Comparison of ENCODE assay signal across 11 cellular contexts in the genomic region with DNA sequence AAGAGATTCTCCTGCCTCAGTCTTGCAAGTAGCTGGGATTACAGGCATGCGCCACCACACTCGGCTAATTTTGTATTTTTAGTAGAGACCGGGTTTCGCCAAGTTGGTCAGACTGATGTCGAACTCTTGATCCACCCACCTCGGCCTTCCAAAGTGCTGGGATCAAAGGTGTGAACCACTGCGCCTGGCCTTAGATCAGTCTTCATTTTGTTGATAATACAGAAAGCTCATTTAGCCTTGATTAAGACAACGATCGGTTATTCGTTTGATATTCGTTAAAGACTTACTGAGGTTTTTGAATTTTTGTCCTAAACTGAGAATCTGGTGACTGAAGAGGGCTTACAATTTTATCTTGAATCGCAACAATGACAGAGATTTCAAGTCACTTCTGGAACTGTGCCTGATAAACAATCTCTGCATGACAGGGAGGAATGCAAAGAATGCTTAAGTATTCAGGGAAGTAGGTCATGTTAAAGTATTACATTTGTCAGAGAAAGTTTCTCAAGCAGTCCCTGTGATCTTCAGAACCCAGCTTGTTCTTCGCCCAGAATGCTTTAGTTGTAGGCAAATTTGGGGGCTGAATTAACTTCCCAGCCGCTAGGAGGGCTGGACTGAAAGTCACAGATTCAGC. TPM values are rescaled to one million over a fixed set of nuclear protein-coding genes. Genes with fewer than 3 reads are reported as not detected.
DNase-seq lines count a peak whose midpoint lies in the region; ATAC-seq and TF ChIP-seq lines count a peak whose summit lies in the region.
"Had no signal": no experiment of that assay in that cellular context is flagged by ENCODE, and none has a peak within 500 bp of the region (broad histone marks: within the 10 kb centered on the region; RNA-seq: fewer than 3 reads in every experiment).

No MANE protein-coding gene starts in this region.

- no peak overlapping the region for H3K4me3 ChIP-seq in PC-9
- H3K4me3 ChIP-seq in trophoblast cell (ENCODE audit: low read depth, low read length): no peak overlapping the region
- no peak overlapping the region for H3K4me3 ChIP-seq in aorta (ENCODE audit: low read length in 2 of 2)
- H3K4me3 ChIP-seq in right cardiac atrium (ENCODE audit: low read length): no peak overlapping the region

- peak overlapping the region; percentile 76 for H2BK12ac ChIP-seq in trophoblast cell (ENCODE audit: low read length)

- DNase-seq in COLO829 (ENCODE audit: low spot score) (peak; percentile 9), PC-9 (peak in 1 of 2 experiments; percentile 80), fibroblast of gingiva (ENCODE audit: low read depth) (peak; percentile 54), trophoblast cell (peak; percentile 35 to 87), mucosa of gallbladder (ENCODE audit: low spot score) (no peak), aorta (no peak), MV-4-11 (lab: John Stamatoyannopoulos, UW) (no peak), right cardiac atrium (no peak)
- DNase-seq: activated CD8-positive, alpha-beta memory T cell treated with anti-CD3 and anti-CD28 coated beads, Interleukin-2, amount 10 ng/mL, durations not matched to agents 7 days and 5 days; CD8-positive, alpha-beta memory T cell; T-cell had no signal

- no peak overlapping the region for H3K14ac ChIP-seq in trophoblast cell (ENCODE audit: low read length)

- peak overlapping the region; percentile 66 for H2BK120ac ChIP-seq in trophoblast cell (ENCODE audit: insufficient read depth, low read length, poor library complexity)

- no peak overlapping the region for H3K9ac ChIP-seq in trophoblast cell (ENCODE audit: low read length)

- H3K4ac ChIP-seq in trophoblast cell (ENCODE audit: low read depth, low read length): no peak overlapping the region

- H3K27me3 ChIP-seq in PC-9 (ENCODE audit: insufficient read depth, low read depth) (no peaks in the 10 kb centered on the region), trophoblast cell (ENCODE audit: insufficient read depth, low read length) (no peaks in the 10 kb centered on the region), aorta (ENCODE audit: control insufficient read depth in 1 of 2, insufficient read depth in 2 of 2, low read length in 1 of 2) (no peaks in the 10 kb centered on the region), right cardiac atrium (ENCODE audit: control insufficient read depth, insufficient read depth) (no peaks in the 10 kb centered on the region)

- peak overlapping the region; percentile 47 for H4K8ac ChIP-seq in trophoblast cell (ENCODE audit: low read depth, low read length)

- WGBS in trophoblast cell (ENCODE audit: extremely low coverage, insufficient coverage, insufficient read length): no CpG with 5 or more reads among the region's 14 CpGs
- WGBS in aorta, 2 donors: 15 to 25% methylated on average over 14 of the region's 14 CpGs
- 54% methylated on average over 14 of the region's 14 CpGs for WGBS in right cardiac atrium

- BruUV-seq in PC-9 (replicated peaks; lab: Mats Ljungman, UMichigan): no TSS peak

- H4K20me1 ChIP-seq in PC-9 (ENCODE audit: insufficient read depth): no peaks in the 10 kb centered on the region

- no peak overlapping the region for H4K12ac ChIP-seq in trophoblast cell (ENCODE audit: low read depth, low read length)

- no peak for ATAC-seq in aorta (ENCODE audit: low FRiP score)
- no peak for ATAC-seq in right cardiac atrium
- ATAC-seq: activated CD8-positive, alpha-beta memory T cell treated with anti-CD3 and anti-CD28 coated beads, Interleukin-2, amount 10 ng/mL, durations not matched to agents 7 days and 5 days; T-cell had no signal

- H4K91ac ChIP-seq in trophoblast cell (ENCODE audit: low read depth, low read length): peak overlapping the region; percentile 62

- H3K79me2 ChIP-seq in PC-9 (ENCODE audit: low read depth) (no peaks in the 10 kb centered on the region), trophoblast cell (ENCODE audit: control insufficient read depth, insufficient read depth, low read length, poor library complexity) (no peaks in the 10 kb centered on the region)

- POLR2A ChIA-PET in PC-9 (lab: Charles Lee; ENCODE audit: unreplicated experiment): interaction anchor here (0.6 kb wide), 1 partner anchor 228 kb away, joined by 3 read pairs; no protein-coding TSS in a partner anchor

- H3K36me3 ChIP-seq in PC-9 (ENCODE audit: low read depth) (no peaks in the 10 kb centered on the region), trophoblast cell (ENCODE audit: control insufficient read depth in 1 of 2, insufficient read depth in 2 of 2, low read length in 2 of 2) (no peaks in the 10 kb centered on the region), aorta (ENCODE audit: control insufficient read depth in 1 of 2, insufficient read depth in 2 of 2, low read length in 1 of 2) (no peaks in the 10 kb centered on the region)

- CTCF ChIA-PET in PC-9 (lab: Charles Lee): interaction anchor here (1.0 kb wide), 1 partner anchor 70 kb away, joined by 3 read pairs; no protein-coding TSS in a partner anchor

- no peak overlapping the region for H2AK5ac ChIP-seq in trophoblast cell (ENCODE audit: low read length)

- H3K27ac ChIP-seq in PC-9 (no peak overlapping the region), trophoblast cell (ENCODE audit: low read depth, low read length) (peak overlapping the region; percentile 66), aorta (ENCODE audit: low read depth in 1 of 2, low read length in 2 of 2) (no peak overlapping the region), right cardiac atrium (ENCODE audit: low read length) (no peak overlapping the region)

- peak overlapping the region; percentile 45 for H3K18ac ChIP-seq in trophoblast cell (ENCODE audit: low read length)

- peak overlapping the region; percentile 30 for H3K4me2 ChIP-seq in PC-9
- peak overlapping the region; percentile 46 for H3K4me2 ChIP-seq in trophoblast cell (ENCODE audit: low read length)

- H3K23ac ChIP-seq in trophoblast cell (ENCODE audit: low read length): no peak overlapping the region

- H3K4me1 ChIP-seq in PC-9 (replicated peaks; ENCODE audit: insufficient read depth): peaks cover 13% of the 10 kb centered on the region
- peaks cover 2 to 10% of the 10 kb centered on the region in 2 experiments for H3K4me1 ChIP-seq in trophoblast cell (ENCODE audit: control insufficient read depth in 1 of 2, insufficient read depth in 2 of 2, low read length in 2 of 2)
- H3K4me1 ChIP-seq in aorta (ENCODE audit: control insufficient read depth in 1 of 2, insufficient read depth in 2 of 2, low read length in 2 of 2): peaks cover 0 to 1% of the 10 kb centered on the region in 2 donors
- no peaks in the 10 kb centered on the region for H3K4me1 ChIP-seq in right cardiac atrium (ENCODE audit: control insufficient read depth, insufficient read depth, low read length)

- no peak overlapping the region for H2AFZ ChIP-seq in PC-9
- no peak overlapping the region for H2AFZ ChIP-seq in trophoblast cell (ENCODE audit: insufficient read depth, low read length, poor library complexity)

- intact Hi-C loops in PC-9 (cut with micrococcal nuclease; ENCODE audit: unreplicated experiment): no loop called here
- intact Hi-C loops in aorta (cut with DNase I): no loop called here
- intact Hi-C loops in right cardiac atrium (cut with DNase I): no loop called here

- no peaks in the 10 kb centered on the region for H3K9me2 ChIP-seq in PC-9 (ENCODE audit: insufficient read depth)

- TF ChIP-seq CTCF in PC-9 (conservative IDR thresholded peaks at IDR 0.05): no peak

- H3K9me3 ChIP-seq in PC-9 (ENCODE audit: insufficient read depth, low read depth) (no peaks in the 10 kb centered on the region), trophoblast cell (ENCODE audit: insufficient read depth, low read depth, low read length) (no peaks in the 10 kb centered on the region), aorta (ENCODE audit: control insufficient read depth, low read length) (no peaks in the 10 kb centered on the region), right cardiac atrium (ENCODE audit: control insufficient read depth, low read length) (no peaks in the 10 kb centered on the region)

- H3F3A ChIP-seq in PC-9 (ENCODE audit: insufficient read depth, low read depth): no peaks in the 10 kb centered on the region

- peak overlapping the region; percentile 63 for H2BK5ac ChIP-seq in trophoblast cell (ENCODE audit: low read depth, low read length, poor library complexity)

- H3K79me1 ChIP-seq in trophoblast cell (ENCODE audit: low read length): peaks cover 6% of the 10 kb centered on the region

RNA-seq across cellular contexts. Expression of a gene that starts 14.8 kb away (rescaled TPM):
- total RNA-seq in PC-9 (2021) (9.2 and 12.6 TPM in 2 replicates), mucosa of gallbladder (81.0 TPM), aorta (100 to 1,000 TPM in 1 of 2 donors, 10 to 100 TPM in 1; 77.7 to 101 TPM), right cardiac atrium (10 to 100 TPM; 27.3 to 48.6 (median 29.0) TPM)
- polyA plus RNA-seq in trophoblast cell (2013): 30.2 and 30.9 TPM in 2 replicates
- polyA plus RNA-seq in aorta (10 to 100 TPM; 19.2 to 69.3 TPM), right cardiac atrium (14.0 TPM)

Comparison
In these comparisons a context has a peak if more than half of its experiments do, and no peak if none do; other contexts are left out.
1. DNase-seq: peak in COLO829 (single experiment), fibroblast of gingiva (single experiment) and trophoblast cell (2 of 2); none in mucosa of gallbladder (single experiment), aorta (0 of 2), MV-4-11 (single experiment) and right cardiac atrium (0 of 3).